Comparison of ENCODE assay signal across 19 cellular contexts in genomic region chrX:47664737-47665136, GRCh38. TPM values are rescaled to one million over a fixed set of nuclear protein-coding genes. Genes with fewer than 3 reads are reported as not detected.
DNase-seq lines count a peak whose midpoint lies in the region; ATAC-seq lines count a peak whose summit lies in the region.
"Had no signal": no experiment of that assay in that cellular context is flagged by ENCODE, and none has a peak within 500 bp of the region (broad histone marks: within the 10 kb centered on the region; RNA-seq: fewer than 3 reads in every experiment).

No MANE protein-coding gene starts in this region.

- POLR2A ChIA-PET in activated CD8-positive, alpha-beta T cell treated with anti-CD3 and anti-CD28 coated beads, Interleukin-2, amount 10 ng/mL, durations not matched to agents 7 days and 5 days (lab: Charles Lee): no interaction called here

- 60% methylated on average over 1 of the region's 5 CpGs; no CpG with 5 or more reads in 1 of the 2 experiments for WGBS in mesodermal cell (ENCODE audit: insufficient coverage in 2 of 2), 2 experiments

- CTCF ChIA-PET in activated CD8-positive, alpha-beta T cell treated with anti-CD3 and anti-CD28 coated beads, Interleukin-2, amount 10 ng/mL, durations not matched to agents 7 days and 5 days (lab: Charles Lee): no interaction called here

- H3K9me3 Mint-ChIP-seq in activated CD4-positive, alpha-beta T cell treated with anti-CD3 and anti-CD28 coated beads, Interleukin-2, amount 10 ng/mL, durations not matched to agents 24 days and 14 days: peaks cover 4% of the 10 kb centered on the region
- peaks cover 4% of the 10 kb centered on the region for H3K9me3 Mint-ChIP-seq in activated T-helper 2 cell treated with anti-CD3 and anti-CD28 coated beads, Interferon-gamma antibody, Interleukin-2, Interleukin-4, amounts not matched to agents 10 μg/mL and 5 μg/mL and 100 μg/mL, durations not matched to agents 14 hours and 24 hours and 36 hours
- peaks cover 3% of the 10 kb centered on the region for H3K9me3 Mint-ChIP-seq in activated CD8-positive, alpha-beta T cell treated with anti-CD3 and anti-CD28 coated beads, Interleukin-2, amount 10 ng/mL, durations not matched to agents 7 days and 5 days (ENCODE audit: insufficient read depth)
- H3K9me3 Mint-ChIP-seq: activated CD4-positive, alpha-beta T cell treated with anti-CD3 and anti-CD28 coated beads, Interleukin-2, amount 10 ng/mL, durations not matched to agents 7 days and 5 days had no signal

- H3K4me3 ChIP-seq in mesodermal cell (ENCODE audit: extremely low read depth, insufficient read depth, low read length, poor library complexity, severe bottlenecking): no peak overlapping the region
- H3K4me3 ChIP-seq: BLaER1, spleen, uterus had no signal

- H3K27ac ChIP-seq in mesodermal cell (ENCODE audit: low read depth, low read length, severe bottlenecking): peak overlapping the region; percentile 59
- H3K27ac ChIP-seq: BLaER1, spleen, uterus had no signal

- no peak for DNase-seq in activated CD4-positive, alpha-beta T cell treated with anti-CD3 and anti-CD28 coated beads, Interleukin-2, amount 10 ng/mL, durations not matched to agents 24 days and 14 days
- no peak for DNase-seq in activated CD4-positive, alpha-beta T cell treated with anti-CD3 and anti-CD28 coated beads for 4 hours
- DNase-seq in activated T-helper 2 cell treated with anti-CD3 and anti-CD28 coated beads, Interferon-gamma antibody, Interleukin-2, Interleukin-4, amounts not matched to agents 10 μg/mL and 5 μg/mL and 100 μg/mL, durations not matched to agents 14 hours and 24 hours and 36 hours (ENCODE audit: low spot score): no peak
- no peak for DNase-seq in activated CD8-positive, alpha-beta T cell treated with anti-CD3 and anti-CD28 coated beads, Interleukin-2, amount 10 ng/mL, durations not matched to agents 7 days and 5 days
- DNase-seq: activated CD4-positive, alpha-beta T cell treated with anti-CD3 and anti-CD28 coated beads, Interleukin-2, amount 10 ng/mL, durations not matched to agents 7 days and 5 days; midbrain; MM.1S; NCI-H1436 treated with DMSO at 0.1 percent for 48 hours; NCI-H526 treated with DMSO at 0.1 percent for 48 hours; spleen; stimulated activated CD4-positive, alpha-beta T cell treated with anti-CD3 and anti-CD28 coated beads, Interleukin-4, amount 100 ng/mL, for 4 hours; uterus had no signal

- no peak overlapping the region for H3K4me3 Mint-ChIP-seq in activated CD4-positive, alpha-beta T cell treated with anti-CD3 and anti-CD28 coated beads, Interleukin-2, amount 10 ng/mL, durations not matched to agents 24 days and 14 days
- H3K4me3 Mint-ChIP-seq in activated T-helper 2 cell treated with anti-CD3 and anti-CD28 coated beads, Interferon-gamma antibody, Interleukin-2, Interleukin-4, amounts not matched to agents 10 μg/mL and 5 μg/mL and 100 μg/mL, durations not matched to agents 14 hours and 24 hours and 36 hours (ENCODE audit: low read depth): peak overlapping the region; percentile 3
- no peak overlapping the region for H3K4me3 Mint-ChIP-seq in activated CD8-positive, alpha-beta T cell treated with anti-CD3 and anti-CD28 coated beads, Interleukin-2, amount 10 ng/mL, durations not matched to agents 7 days and 5 days
- H3K4me3 Mint-ChIP-seq: activated CD4-positive, alpha-beta T cell treated with anti-CD3 and anti-CD28 coated beads, Interleukin-2, amount 10 ng/mL, durations not matched to agents 7 days and 5 days; nephron had no signal

- H3K36me3 ChIP-seq in mesodermal cell (ENCODE audit: control insufficient read depth, insufficient read depth, low read length): no peaks in the 10 kb centered on the region
- H3K36me3 ChIP-seq: BLaER1, spleen, uterus had no signal

- intact Hi-C loops in activated CD4-positive, alpha-beta T cell treated with anti-CD3 and anti-CD28 coated beads, Interleukin-2, amount 10 ng/mL, durations not matched to agents 24 days and 14 days (cut with micrococcal nuclease): no loop called here
- intact Hi-C loops in activated T-helper 2 cell treated with anti-CD3 and anti-CD28 coated beads, Interferon-gamma antibody, Interleukin-2, Interleukin-4, amounts not matched to agents 10 μg/mL and 5 μg/mL and 100 μg/mL, durations not matched to agents 14 hours and 24 hours and 36 hours (cut with micrococcal nuclease): loop anchor here (5.0 kb wide), 1 partner anchor 1273 kb away; no protein-coding TSS in a partner anchor

- no peak for ATAC-seq in HG02852 (IDR thresholded peaks at IDR 0.05; ENCODE audit: unreplicated experiment)
- ATAC-seq in activated CD8-positive, alpha-beta T cell treated with anti-CD3 and anti-CD28 coated beads, Interleukin-2, amount 10 ng/mL, durations not matched to agents 7 days and 5 days: no peak
- ATAC-seq: activated naive CD4-positive, alpha-beta T cell treated with anti-CD3 and anti-CD28 coated beads, Interleukin-2, amount 50 U/mL, for 72 hours; esophagus mucosa; left lobe of liver had no signal

- peaks cover 3% of the 10 kb centered on the region for H3K4me1 ChIP-seq in mesodermal cell (ENCODE audit: control insufficient read depth, insufficient read depth, low read length, poor library complexity, severe bottlenecking)
- H3K4me1 ChIP-seq: uterus had no signal

- H3K27ac Mint-ChIP-seq in activated CD4-positive, alpha-beta T cell treated with anti-CD3 and anti-CD28 coated beads, Interleukin-2, amount 10 ng/mL, durations not matched to agents 24 days and 14 days: peak overlapping the region; percentile 78
- peak overlapping the region; percentile 80 for H3K27ac Mint-ChIP-seq in activated T-helper 2 cell treated with anti-CD3 and anti-CD28 coated beads, Interferon-gamma antibody, Interleukin-2, Interleukin-4, amounts not matched to agents 10 μg/mL and 5 μg/mL and 100 μg/mL, durations not matched to agents 14 hours and 24 hours and 36 hours
- no peak overlapping the region for H3K27ac Mint-ChIP-seq in activated CD8-positive, alpha-beta T cell treated with anti-CD3 and anti-CD28 coated beads, Interleukin-2, amount 10 ng/mL, durations not matched to agents 7 days and 5 days
- H3K27ac Mint-ChIP-seq: activated CD4-positive, alpha-beta T cell treated with anti-CD3 and anti-CD28 coated beads, Interleukin-2, amount 10 ng/mL, durations not matched to agents 7 days and 5 days; nephron had no signal

- peaks cover 5% of the 10 kb centered on the region for H3K36me3 Mint-ChIP-seq in activated CD4-positive, alpha-beta T cell treated with anti-CD3 and anti-CD28 coated beads, Interleukin-2, amount 10 ng/mL, durations not matched to agents 24 days and 14 days (ENCODE audit: low read depth)
- peaks cover 21% of the 10 kb centered on the region for H3K36me3 Mint-ChIP-seq in activated T-helper 2 cell treated with anti-CD3 and anti-CD28 coated beads, Interferon-gamma antibody, Interleukin-2, Interleukin-4, amounts not matched to agents 10 μg/mL and 5 μg/mL and 100 μg/mL, durations not matched to agents 14 hours and 24 hours and 36 hours (ENCODE audit: low read depth)
- peaks cover 4% of the 10 kb centered on the region for H3K36me3 Mint-ChIP-seq in activated CD8-positive, alpha-beta T cell treated with anti-CD3 and anti-CD28 coated beads, Interleukin-2, amount 10 ng/mL, durations not matched to agents 7 days and 5 days (ENCODE audit: low read depth)

- no peaks in the 10 kb centered on the region for H3K9me3 ChIP-seq in mesodermal cell (ENCODE audit: control insufficient read depth, low read length)
- H3K9me3 ChIP-seq: BLaER1, spleen, uterus had no signal

- peaks cover 14% of the 10 kb centered on the region for H3K4me1 Mint-ChIP-seq in activated CD4-positive, alpha-beta T cell treated with anti-CD3 and anti-CD28 coated beads, Interleukin-2, amount 10 ng/mL, durations not matched to agents 24 days and 14 days
- H3K4me1 Mint-ChIP-seq in activated T-helper 2 cell treated with anti-CD3 and anti-CD28 coated beads, Interferon-gamma antibody, Interleukin-2, Interleukin-4, amounts not matched to agents 10 μg/mL and 5 μg/mL and 100 μg/mL, durations not matched to agents 14 hours and 24 hours and 36 hours (ENCODE audit: low read depth): peaks cover 27% of the 10 kb centered on the region
- peaks cover 8% of the 10 kb centered on the region for H3K4me1 Mint-ChIP-seq in activated CD8-positive, alpha-beta T cell treated with anti-CD3 and anti-CD28 coated beads, Interleukin-2, amount 10 ng/mL, durations not matched to agents 7 days and 5 days (ENCODE audit: low read depth)
- H3K4me1 Mint-ChIP-seq: nephron had no signal

- no peaks in the 10 kb centered on the region for H3K27me3 Mint-ChIP-seq in activated CD4-positive, alpha-beta T cell treated with anti-CD3 and anti-CD28 coated beads, Interleukin-2, amount 10 ng/mL, durations not matched to agents 24 days and 14 days
- no peaks in the 10 kb centered on the region for H3K27me3 Mint-ChIP-seq in activated T-helper 2 cell treated with anti-CD3 and anti-CD28 coated beads, Interferon-gamma antibody, Interleukin-2, Interleukin-4, amounts not matched to agents 10 μg/mL and 5 μg/mL and 100 μg/mL, durations not matched to agents 14 hours and 24 hours and 36 hours (ENCODE audit: low read depth)
- H3K27me3 Mint-ChIP-seq in activated CD8-positive, alpha-beta T cell treated with anti-CD3 and anti-CD28 coated beads, Interleukin-2, amount 10 ng/mL, durations not matched to agents 7 days and 5 days (ENCODE audit: low read depth): no peaks in the 10 kb centered on the region
- H3K27me3 Mint-ChIP-seq: activated CD4-positive, alpha-beta T cell treated with anti-CD3 and anti-CD28 coated beads, Interleukin-2, amount 10 ng/mL, durations not matched to agents 7 days and 5 days had no signal

RNA-seq across cellular contexts. Expression of gene UXT, which starts 5.8 kb away (rescaled TPM):
- total RNA-seq in activated CD4-positive, alpha-beta T cell treated with anti-CD3 and anti-CD28 coated beads, Interleukin-2, amount 10 ng/mL, durations not matched to agents 24 days and 14 days: 174 and 194 TPM in 2 replicates
- 204 and 208 TPM in 2 replicates for total RNA-seq in activated T-helper 2 cell treated with anti-CD3 and anti-CD28 coated beads, Interferon-gamma antibody, Interleukin-2, Interleukin-4, amounts not matched to agents 10 μg/mL and 5 μg/mL and 100 μg/mL, durations not matched to agents 14 hours and 24 hours and 36 hours
- polyA plus RNA-seq in mesodermal cell (2013, experiment 1 of 2): 128 TPM
- polyA plus RNA-seq in mesodermal cell (2013, experiment 2 of 2): 123 TPM
- 100 to 1,000 TPM; 148 to 156 TPM for total RNA-seq in activated CD8-positive, alpha-beta T cell treated with anti-CD3 and anti-CD28 coated beads, Interleukin-2, amount 10 ng/mL, durations not matched to agents 7 days and 5 days

RNA-seq across cellular contexts. Expression of gene ELK1, which starts 14.4 kb away (rescaled TPM):
- total RNA-seq in activated CD4-positive, alpha-beta T cell treated with anti-CD3 and anti-CD28 coated beads, Interleukin-2, amount 10 ng/mL, durations not matched to agents 24 days and 14 days: 104 and 112 TPM in 2 replicates
- total RNA-seq in activated T-helper 2 cell treated with anti-CD3 and anti-CD28 coated beads, Interferon-gamma antibody, Interleukin-2, Interleukin-4, amounts not matched to agents 10 μg/mL and 5 μg/mL and 100 μg/mL, durations not matched to agents 14 hours and 24 hours and 36 hours: 108 and 110 TPM in 2 replicates
- 30.3 TPM for polyA plus RNA-seq in mesodermal cell (2013, experiment 1 of 2)
- 25.9 TPM for polyA plus RNA-seq in mesodermal cell (2013, experiment 2 of 2)
- total RNA-seq in activated CD8-positive, alpha-beta T cell treated with anti-CD3 and anti-CD28 coated beads, Interleukin-2, amount 10 ng/mL, durations not matched to agents 7 days and 5 days: 10 to 100 TPM; 56.9 to 58.7 TPM

RNA-seq across cellular contexts. Expression of gene CFP, which starts 35.0 kb away (rescaled TPM):
- 4.0 and 4.4 TPM in 2 replicates for total RNA-seq in activated CD4-positive, alpha-beta T cell treated with anti-CD3 and anti-CD28 coated beads, Interleukin-2, amount 10 ng/mL, durations not matched to agents 24 days and 14 days
- total RNA-seq in activated T-helper 2 cell treated with anti-CD3 and anti-CD28 coated beads, Interferon-gamma antibody, Interleukin-2, Interleukin-4, amounts not matched to agents 10 μg/mL and 5 μg/mL and 100 μg/mL, durations not matched to agents 14 hours and 24 hours and 36 hours: 3.0 and 3.3 TPM in 2 replicates
- 2.3 TPM for polyA plus RNA-seq in mesodermal cell (2013, experiment 1 of 2)
- polyA plus RNA-seq in mesodermal cell (2013, experiment 2 of 2): 1.9 TPM
- 10 to 100 TPM; 11.5 to 13.1 TPM for total RNA-seq in activated CD8-positive, alpha-beta T cell treated with anti-CD3 and anti-CD28 coated beads, Interleukin-2, amount 10 ng/mL, durations not matched to agents 7 days and 5 days

RNA-seq across cellular contexts. Expression of gene SYN1, which starts 45.1 kb away (rescaled TPM):
- 0.49 and 0.54 TPM in 2 replicates for total RNA-seq in activated CD4-positive, alpha-beta T cell treated with anti-CD3 and anti-CD28 coated beads, Interleukin-2, amount 10 ng/mL, durations not matched to agents 24 days and 14 days
- 0.21 TPM in 2 replicates for total RNA-seq in activated T-helper 2 cell treated with anti-CD3 and anti-CD28 coated beads, Interferon-gamma antibody, Interleukin-2, Interleukin-4, amounts not matched to agents 10 μg/mL and 5 μg/mL and 100 μg/mL, durations not matched to agents 14 hours and 24 hours and 36 hours
- 2.8 TPM for polyA plus RNA-seq in mesodermal cell (2013, experiment 1 of 2)
- 4.9 TPM for polyA plus RNA-seq in mesodermal cell (2013, experiment 2 of 2)
- total RNA-seq in activated CD8-positive, alpha-beta T cell treated with anti-CD3 and anti-CD28 coated beads, Interleukin-2, amount 10 ng/mL, durations not matched to agents 7 days and 5 days: under 1 TPM; 0.57 to 0.58 TPM
